ENCODE assay signal across 1 cellular context in genomic region chr22:42548126-42548525, GRCh38. TPM values are rescaled to one million over a fixed set of nuclear protein-coding genes. Genes with fewer than 3 reads are reported as not detected.
"Had no signal": no experiment of that assay in that cellular context is flagged by ENCODE, and none has a peak within 500 bp of the region (broad histone marks: within the 10 kb centered on the region; RNA-seq: fewer than 3 reads in every experiment).

No MANE protein-coding gene starts in this region.

RNA-seq across cellular contexts. Expression of gene SERHL2, which starts 5.6 kb away (rescaled TPM):
- total RNA-seq: H1 had no signal
